In genomic region chr5:176528301-176528700, GRCh38 we compare ENCODE assay signal across 18 cellular contexts. TPM values are rescaled to one million over a fixed set of nuclear protein-coding genes. Genes with fewer than 3 reads are reported as not detected.
A peak's percentile ranks its signal among the peaks of the same experiment; 100 is the strongest.
DNase-seq lines count a peak whose midpoint lies in the region; ATAC-seq and TF ChIP-seq lines count a peak whose summit lies in the region.
"Had no signal": no experiment of that assay in that cellular context is flagged by ENCODE, and none has a peak within 500 bp of the region (broad histone marks: within the 10 kb centered on the region; RNA-seq: fewer than 3 reads in every experiment).

No MANE protein-coding gene starts in this region.

- no peak overlapping the region for H3K14ac ChIP-seq in mesenchymal stem cell (ENCODE audit: low read length in 2 of 2)

- H2BK15ac ChIP-seq in mesenchymal stem cell (ENCODE audit: low read depth, poor library complexity, severe bottlenecking): no peak overlapping the region

- peak overlapping the region in 1 of 2 experiments; percentile 36 for H3K4me3 ChIP-seq in mesenchymal stem cell (ENCODE audit: insufficient read depth in 1 of 2, low read depth in 1 of 2, low read length in 2 of 2)
- H3K4me3 ChIP-seq: cardiac muscle cell, thoracic aorta had no signal

- H3K79me1 ChIP-seq in mesenchymal stem cell (replicated peaks; ENCODE audit: low read length, poor library complexity, severe bottlenecking): peaks cover 32% of the 10 kb centered on the region

- DNase-seq in natural killer cell treated with Interleukin-12 subunit alpha and Interleukin-12 subunit beta and Interleukin-15 and Interleukin-18, amount 100 ng/mL, for 72 hours (ENCODE audit: low spot score): no peak
- no peak for DNase-seq in natural killer cell
- DNase-seq in WTC11 (ENCODE audit: low spot score): no peak
- no peak for DNase-seq in mesenchymal stem cell
- DNase-seq in T-helper 9 cell: no peak
- DNase-seq in DMS153 (lab: John Stamatoyannopoulos, UW): no peak
- DNase-seq: NCI-H187; NCI-H526; stimulated activated CD4-positive, alpha-beta T cell treated with anti-CD3 and anti-CD28 coated beads, Interleukin-2, amount 100 ng/mL, for 24 hours had no signal

- H2AFZ ChIP-seq in mesenchymal stem cell (ENCODE audit: low read depth, low read length): no peak overlapping the region

- no peak overlapping the region for H3K4me2 ChIP-seq in mesenchymal stem cell (ENCODE audit: low read length, poor library complexity, severe bottlenecking)

- peak overlapping the region; percentile 55 to 71 for H3K27ac Mint-ChIP-seq in natural killer cell treated with Interleukin-12 subunit alpha and Interleukin-12 subunit beta and Interleukin-15 and Interleukin-18, amount 100 ng/mL, for 72 hours
- H3K27ac Mint-ChIP-seq in natural killer cell (peak overlapping the region in 1 of 2 donors; percentile 57), WTC11 (peak overlapping the region; percentile 45; the same call in 1 of the 2 replicates)
- H3K27ac Mint-ChIP-seq in activated T-helper 17 cell treated with anti-CD3 and anti-CD28 coated beads, Interleukin-2, amount 50 U/mL, for 72 hours: no peak overlapping the region
- H3K27ac Mint-ChIP-seq: nephron had no signal

- H3K9me3 Mint-ChIP-seq in natural killer cell treated with Interleukin-12 subunit alpha and Interleukin-12 subunit beta and Interleukin-15 and Interleukin-18, amount 100 ng/mL, for 72 hours: no peaks in the 10 kb centered on the region
- H3K9me3 Mint-ChIP-seq in natural killer cell (no peaks in the 10 kb centered on the region), WTC11 (no peaks in the 10 kb centered on the region)
- H3K9me3 Mint-ChIP-seq in activated T-helper 17 cell treated with anti-CD3 and anti-CD28 coated beads, Interleukin-2, amount 50 U/mL, for 72 hours: no peaks in the 10 kb centered on the region
- H3K9me3 Mint-ChIP-seq: nephron had no signal

- H2AK5ac ChIP-seq in mesenchymal stem cell (ENCODE audit: low read length, severe bottlenecking): no peak overlapping the region

- CTCF ChIA-PET in WTC11 (lab: Charles Lee): interaction anchor here (1.7 kb wide), 1 partner anchor 80 kb away, joined by 4 read pairs; the partner anchor contains the start of gene FAF2

- no peak for ATAC-seq in natural killer cell treated with Interleukin-12 subunit alpha and Interleukin-12 subunit beta and Interleukin-15 and Interleukin-18, amount 100 ng/mL, for 72 hours
- ATAC-seq in natural killer cell: no peak
- ATAC-seq in WTC11: no peak
- no peak for ATAC-seq in activated T-helper 17 cell treated with anti-CD3 and anti-CD28 coated beads, Interleukin-2, amount 50 U/mL, for 72 hours (replicated peaks)
- ATAC-seq: SK-N-SH treated with all-trans-retinoic acid at 6 μM for 48 hours had no signal

- no peak for TF ChIP-seq CTCF in natural killer cell (IDR thresholded peaks at IDR 0.05)
- TF ChIP-seq CTCF in WTC11 (IDR thresholded peaks at IDR 0.05): no peak

- H3K23ac ChIP-seq in mesenchymal stem cell (ENCODE audit: low read length in 2 of 2): no peak overlapping the region

- H3K9ac ChIP-seq in mesenchymal stem cell (ENCODE audit: low read length): peak overlapping the region; percentile 6

- peaks cover 27% of the 10 kb centered on the region for H3K4me1 ChIP-seq in mesenchymal stem cell (ENCODE audit: control insufficient read depth, insufficient read depth, low read depth, low read length)

- H3K27me3 ChIP-seq in mesenchymal stem cell (ENCODE audit: control insufficient read depth in 1 of 2, insufficient read depth in 1 of 2, low read length in 2 of 2): no peaks in the 10 kb centered on the region
- H3K27me3 ChIP-seq: cardiac muscle cell had no signal

- H4K8ac ChIP-seq in mesenchymal stem cell (ENCODE audit: low read length): no peak overlapping the region

- peaks cover 44 to 65% of the 10 kb centered on the region in 2 experiments for H3K36me3 ChIP-seq in mesenchymal stem cell (ENCODE audit: control insufficient read depth in 1 of 2, insufficient read depth in 2 of 2, low read depth in 1 of 2, low read length in 2 of 2)

- POLR2A ChIA-PET in WTC11 (lab: Charles Lee): interaction anchor here (0.7 kb wide), 1 partner anchor 961 kb away, joined by 6 read pairs; no protein-coding TSS in a partner anchor

- H3K27me3 Mint-ChIP-seq in natural killer cell treated with Interleukin-12 subunit alpha and Interleukin-12 subunit beta and Interleukin-15 and Interleukin-18, amount 100 ng/mL, for 72 hours: no peaks in the 10 kb centered on the region
- H3K27me3 Mint-ChIP-seq in natural killer cell (ENCODE audit: low read depth in 2 of 2): no peaks in the 10 kb centered on the region
- no peaks in the 10 kb centered on the region for H3K27me3 Mint-ChIP-seq in WTC11 (ENCODE audit: low read depth)
- no peaks in the 10 kb centered on the region for H3K27me3 Mint-ChIP-seq in activated T-helper 17 cell treated with anti-CD3 and anti-CD28 coated beads, Interleukin-2, amount 50 U/mL, for 72 hours

- H3K27ac ChIP-seq in mesenchymal stem cell (ENCODE audit: low read length, poor library complexity, severe bottlenecking): no peak overlapping the region
- H3K27ac ChIP-seq: thoracic aorta had no signal

- H3K36me3 Mint-ChIP-seq in natural killer cell treated with Interleukin-12 subunit alpha and Interleukin-12 subunit beta and Interleukin-15 and Interleukin-18, amount 100 ng/mL, for 72 hours: no peaks in the 10 kb centered on the region
- no peaks in the 10 kb centered on the region for H3K36me3 Mint-ChIP-seq in natural killer cell
- peaks cover 25% of the 10 kb centered on the region for H3K36me3 Mint-ChIP-seq in WTC11
- H3K36me3 Mint-ChIP-seq in activated T-helper 17 cell treated with anti-CD3 and anti-CD28 coated beads, Interleukin-2, amount 50 U/mL, for 72 hours (ENCODE audit: low read depth): peaks cover 49% of the 10 kb centered on the region

- WGBS in mesenchymal stem cell: 93% methylated on average over 11 of the region's 11 CpGs

- no peak overlapping the region for H3K4ac ChIP-seq in mesenchymal stem cell (ENCODE audit: low read depth in 1 of 2, low read length in 2 of 2)

- H2BK5ac ChIP-seq in mesenchymal stem cell (ENCODE audit: low read depth, low read length, poor library complexity, severe bottlenecking): no peak overlapping the region

- no peak overlapping the region for H3K4me3 Mint-ChIP-seq in natural killer cell treated with Interleukin-12 subunit alpha and Interleukin-12 subunit beta and Interleukin-15 and Interleukin-18, amount 100 ng/mL, for 72 hours
- H3K4me3 Mint-ChIP-seq in natural killer cell: no peak overlapping the region
- no peak overlapping the region for H3K4me3 Mint-ChIP-seq in WTC11
- H3K4me3 Mint-ChIP-seq in activated T-helper 17 cell treated with anti-CD3 and anti-CD28 coated beads, Interleukin-2, amount 50 U/mL, for 72 hours: no peak overlapping the region
- H3K4me3 Mint-ChIP-seq: nephron had no signal

- no peak overlapping the region for H4K91ac ChIP-seq in mesenchymal stem cell (ENCODE audit: low read length)

- peaks cover 17 to 24% of the 10 kb centered on the region in 2 donors for H3K4me1 Mint-ChIP-seq in natural killer cell treated with Interleukin-12 subunit alpha and Interleukin-12 subunit beta and Interleukin-15 and Interleukin-18, amount 100 ng/mL, for 72 hours (ENCODE audit: low read depth in 2 of 2)
- H3K4me1 Mint-ChIP-seq in natural killer cell: peaks cover 14 to 39% of the 10 kb centered on the region in 2 donors
- H3K4me1 Mint-ChIP-seq in WTC11: peaks cover 2% of the 10 kb centered on the region
- peaks cover 8% of the 10 kb centered on the region for H3K4me1 Mint-ChIP-seq in activated T-helper 17 cell treated with anti-CD3 and anti-CD28 coated beads, Interleukin-2, amount 50 U/mL, for 72 hours

- no peaks in the 10 kb centered on the region for H3K9me3 ChIP-seq in mesenchymal stem cell (ENCODE audit: control insufficient read depth, low read length)
- H3K9me3 ChIP-seq: thoracic aorta had no signal

- H3K18ac ChIP-seq in mesenchymal stem cell (ENCODE audit: low read depth in 1 of 2, low read length in 2 of 2): no peak overlapping the region

- H2BK120ac ChIP-seq in mesenchymal stem cell (ENCODE audit: low read depth, low read length): no peak overlapping the region

- intact Hi-C loops in natural killer cell (cut with micrococcal nuclease): no loop called here

- no peak overlapping the region for H2BK12ac ChIP-seq in mesenchymal stem cell (ENCODE audit: low read length in 2 of 2)

RNA-seq across cellular contexts. Expression of gene RNF44, which starts 8.9 kb away (rescaled TPM):
- total RNA-seq in natural killer cell treated with Interleukin-12 subunit alpha and Interleukin-12 subunit beta and Interleukin-15 and Interleukin-18, amount 100 ng/mL, for 72 hours: 10 to 100 TPM; 58.1 to 76.3 TPM
- 100 to 1,000 TPM; 297 to 394 (median 359) TPM for total RNA-seq in natural killer cell
- total RNA-seq in WTC11 (2021): 204 to 233 TPM (median 216 TPM) in 3 replicates
- 19.2 TPM for polyA plus RNA-seq in mesenchymal stem cell (2013, experiment 1 of 2)
- polyA plus RNA-seq in mesenchymal stem cell (2013, experiment 2 of 2): 17.6 TPM
- 10 to 100 TPM; 85.3 to 88.1 TPM for total RNA-seq in activated T-helper 17 cell treated with anti-CD3 and anti-CD28 coated beads, Interleukin-2, amount 50 U/mL, for 72 hours

RNA-seq across cellular contexts. Expression of gene CDHR2, which starts 20.8 kb away (rescaled TPM):
- under 1 TPM; 0.33 to 0.40 TPM for total RNA-seq in natural killer cell treated with Interleukin-12 subunit alpha and Interleukin-12 subunit beta and Interleukin-15 and Interleukin-18, amount 100 ng/mL, for 72 hours
- total RNA-seq in natural killer cell (1 to 10 TPM in 2 of 3 donors, under 1 TPM in 1; 0.75 to 2.2 (median 1.8) TPM), WTC11 (2021) (0.44 to 1.1 TPM (median 0.63 TPM) in 3 replicates)
- polyA plus RNA-seq in mesenchymal stem cell (2013, experiment 1 of 2): 0.01 TPM
- not detected for polyA plus RNA-seq in mesenchymal stem cell (2013, experiment 2 of 2)
- under 1 TPM; 0.50 to 0.69 TPM for total RNA-seq in activated T-helper 17 cell treated with anti-CD3 and anti-CD28 coated beads, Interleukin-2, amount 50 U/mL, for 72 hours
- total RNA-seq: H4, M059J, renal cortical epithelial cell, thoracic aorta had no signal
- polyA plus RNA-seq: BJ had no signal
